ENCODE assay signal across 12 cellular contexts in the genomic region with DNA sequence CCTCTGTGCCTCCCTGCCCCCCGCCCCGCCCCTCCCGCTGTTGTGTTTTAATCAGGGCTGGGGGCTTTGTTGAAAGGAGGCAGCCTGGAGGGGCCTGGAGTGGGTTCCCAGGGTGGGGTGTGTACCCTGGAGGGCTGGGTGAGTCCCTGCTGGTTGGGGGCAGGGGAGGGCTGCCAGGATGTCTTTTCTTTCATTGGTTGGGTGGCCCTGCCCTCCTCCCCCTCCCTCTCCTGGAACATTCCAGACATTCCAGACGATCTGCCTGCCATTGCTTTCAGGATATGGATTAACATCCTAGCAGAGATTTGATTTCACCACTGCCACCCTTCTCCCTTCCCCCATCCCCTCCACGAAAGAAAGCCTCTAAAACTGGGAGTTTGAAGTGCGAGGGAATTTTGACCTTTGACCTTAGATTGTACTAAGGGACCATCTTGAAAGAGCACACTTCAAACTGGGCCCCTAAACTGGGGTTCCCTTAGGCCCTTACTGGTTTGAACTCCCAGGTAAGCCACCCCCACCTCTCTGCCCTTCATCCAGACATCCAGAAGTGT. TPM values are rescaled to one million over a fixed set of nuclear protein-coding genes. Genes with fewer than 3 reads are reported as not detected.
DNase-seq lines count a peak whose midpoint lies in the region; ATAC-seq, FAIRE-seq and TF ChIP-seq lines count a peak whose summit lies in the region.
"Had no signal": no experiment of that assay in that cellular context is flagged by ENCODE, and none has a peak within 500 bp of the region (broad histone marks: within the 10 kb centered on the region; RNA-seq: fewer than 3 reads in every experiment).

No MANE protein-coding gene starts in this region.

- in situ Hi-C loops in mammary epithelial cell (cut with MboI; ENCODE audit: low sequenced_read_pairs in 2 of 2), result no loop called here

- H3K27me3 ChIP-seq in mammary epithelial cell (ENCODE audit: insufficient read depth, low read length), result no peaks in the 10 kb centered on the region
- H3K27me3 ChIP-seq: Peyer's patch had no signal

- H3K79me2 ChIP-seq in mammary epithelial cell (ENCODE audit: insufficient read depth, low read length), result no peaks in the 10 kb centered on the region

- H2AFZ ChIP-seq in mammary epithelial cell (ENCODE audit: low read depth, low read length), result peak overlapping the region; percentile 22

- DNase-seq in A172 (ENCODE audit: low spot score), result peak; percentile 81
- DNase-seq in HT1080 (ENCODE audit: low read depth), result peak; percentile 66
- DNase-seq in mammary epithelial cell, result no peak
- DNase-seq in kidney, result peak; percentile 63
- DNase-seq in activated CD4-positive, alpha-beta T cell treated with anti-CD3 and anti-CD28 coated beads for 4 hours, result no peak
- DNase-seq in NCI-H128 (lab: John Stamatoyannopoulos, UW; ENCODE audit: unreplicated experiment), result no peak
- no peak for DNase-seq in COR-L47 (lab: John Stamatoyannopoulos, UW)
- DNase-seq: natural killer cell; Peyer's patch; stimulated activated CD4-positive, alpha-beta T cell treated with anti-CD3 and anti-CD28 coated beads, Interleukin-2, amount 100 ng/mL, for 24 hours had no signal

- intact Hi-C loops in mammary epithelial cell (cut with micrococcal nuclease), result no loop called here
- intact Hi-C loops in kidney (cut with DNase I), result no loop called here

- no peaks in the 10 kb centered on the region for H3K36me3 ChIP-seq in mammary epithelial cell (ENCODE audit: insufficient read depth, low read length)
- H3K36me3 ChIP-seq in kidney (ENCODE audit: control insufficient read depth in 1 of 2, insufficient read depth in 2 of 2, low read length in 2 of 2), result no peaks in the 10 kb centered on the region
- H3K36me3 ChIP-seq: Peyer's patch had no signal

- H3K4me2 ChIP-seq in mammary epithelial cell (ENCODE audit: insufficient read depth, low read depth, low read length), result no peak overlapping the region

- H4K20me1 ChIP-seq in mammary epithelial cell (ENCODE audit: insufficient read depth, low read length), result no peaks in the 10 kb centered on the region

- H3K4me3 ChIP-seq in mammary epithelial cell (replicated peaks in 1 of 3; ENCODE audit: insufficient read depth in 1 of 3, low read depth in 2 of 3, low read length in 3 of 3), result no peak overlapping the region
- no peak overlapping the region for H3K4me3 ChIP-seq in kidney (ENCODE audit: low read length in 2 of 2)
- H3K4me3 ChIP-seq: Peyer's patch had no signal

- ATAC-seq in GM19324 (IDR thresholded peaks at IDR 0.05; ENCODE audit: low FRiP score, unreplicated experiment), result no peak
- ATAC-seq: activated CD4-positive, CD25-positive, alpha-beta regulatory T cell treated with anti-CD3 and anti-CD28 coated beads, Interleukin-2, amount 50 U/mL, for 24 hours; natural killer cell had no signal

- H3K9ac ChIP-seq in mammary epithelial cell (ENCODE audit: insufficient read depth, low read length) (no peak overlapping the region), kidney (ENCODE audit: low read length in 2 of 2) (no peak overlapping the region)

- CTCF ChIA-PET in mammary epithelial cell (lab: Charles Lee; ENCODE audit: low non-redundant PET), result no interaction called here

- peaks cover 4% of the 10 kb centered on the region for H3K4me1 ChIP-seq in mammary epithelial cell (ENCODE audit: insufficient read depth, low read length)
- peaks cover 0 to 5% of the 10 kb centered on the region in 2 donors for H3K4me1 ChIP-seq in kidney (ENCODE audit: control insufficient read depth in 1 of 2, insufficient read depth in 1 of 2, low read depth in 1 of 2, low read length in 2 of 2)
- H3K4me1 ChIP-seq: Peyer's patch had no signal

- no TSS peak for BruUV-seq in mammary epithelial cell (replicated peaks; lab: Mats Ljungman, UMichigan)

- no peaks in the 10 kb centered on the region for H3K9me3 ChIP-seq in mammary epithelial cell (replicated peaks; ENCODE audit: insufficient read depth, low read length)
- no peaks in the 10 kb centered on the region for H3K9me3 ChIP-seq in kidney (ENCODE audit: control insufficient read depth in 1 of 2, low read length in 2 of 2)
- H3K9me3 ChIP-seq: Peyer's patch had no signal

- dilution Hi-C loops in mammary epithelial cell (cut with HindIII; ENCODE audit: low sequenced_read_pairs), result no loop called here

- WGBS in mammary epithelial cell (ENCODE audit: low coverage, missing lambda C conversion rate), result 67% methylated on average over 3 of the region's 6 CpGs

- FAIRE-seq in kidney (lab: Jason Lieb, UNC), result no peak

- no peak overlapping the region for H3K27ac ChIP-seq in mammary epithelial cell (ENCODE audit: insufficient read depth, low read depth, low read length)
- no peak overlapping the region for H3K27ac ChIP-seq in kidney (ENCODE audit: low read depth in 2 of 2, low read length in 2 of 2)
- H3K27ac ChIP-seq: Peyer's patch had no signal

- TF ChIP-seq CTCF in mammary epithelial cell (conservative IDR thresholded peaks at IDR 0.05 in 1 of 2, IDR thresholded peaks at IDR 0.05 in 1 of 2; ENCODE audit: extremely low read depth in 1 of 2, insufficient read depth in 1 of 2, low read depth in 1 of 2, low read length in 2 of 2), result no peak
- TF ChIP-seq CTCF in kidney (IDR thresholded peaks at IDR 0.05; ENCODE audit: borderline replicate concordance, extremely low read depth, insufficient read depth), result no peak

RNA-seq across cellular contexts. Expression of a gene that starts 25.3 kb away (rescaled TPM):
- total RNA-seq in A172 (2014; rRNA removed; shearing (Covaris generic)), result 14.8 and 16.0 TPM in 2 replicates
- total RNA-seq in HT1080 (2014; rRNA removed; shearing (Covaris generic)), result 18.5 and 18.6 TPM in 2 replicates
- 10.5 and 12.1 TPM in 2 replicates for polyA plus RNA-seq in HT1080 (2015; cell fraction: cytosol; rRNA removed)
- polyA plus RNA-seq in HT1080 (2015; cell fraction: nucleus; rRNA removed), result 34.4 and 34.5 TPM in 2 replicates
- under 1 TPM in 1 of 2 donors, not detected in 1; 0.17 TPM for total RNA-seq in mammary epithelial cell
- 0.03 TPM for polyA plus RNA-seq in mammary epithelial cell
- not detected for polyA minus RNA-seq in mammary epithelial cell
- 1.3 TPM for total RNA-seq in kidney
- 1.5 TPM for polyA plus RNA-seq in kidney (ENCODE audit: insufficient read depth, low read depth, low replicate concordance)
- total RNA-seq: natural killer cell had no signal

RNA-seq across cellular contexts. Expression of a gene that starts 54.1 kb away (rescaled TPM):
- total RNA-seq in A172 (2014; rRNA removed; shearing (Covaris generic)), result not detected in 2 replicates
- total RNA-seq in HT1080 (2014; rRNA removed; shearing (Covaris generic)), result not detected in 2 replicates
- not detected in 2 replicates for polyA plus RNA-seq in HT1080 (2015; cell fraction: cytosol; rRNA removed)
- polyA plus RNA-seq in HT1080 (2015; cell fraction: nucleus; rRNA removed), result not detected in 2 replicates
- total RNA-seq in mammary epithelial cell (not detected), kidney (not detected)
- polyA plus RNA-seq in mammary epithelial cell (not detected), kidney (ENCODE audit: insufficient read depth, low read depth, low replicate concordance) (not detected)
- polyA minus RNA-seq in mammary epithelial cell, result not detected
- total RNA-seq: natural killer cell, Peyer's patch had no signal

Comparison
In these comparisons a context has a peak if more than half of its experiments do, and no peak if none do; other contexts are left out.
1. DNase-seq: peak in A172 (single experiment), HT1080 (single experiment) and kidney (single experiment); none in mammary epithelial cell (single experiment), activated CD4-positive, alpha-beta T cell treated with anti-CD3 and anti-CD28 coated beads for 4 hours (0 of 2), NCI-H128 (single experiment) and COR-L47 (single experiment).